ENCODE assay signal across 8 cellular contexts in genomic region chr3:42502429-42503250, GRCh38. TPM values are rescaled to one million over a fixed set of nuclear protein-coding genes. Genes with fewer than 3 reads are reported as not detected.
DNase-seq lines count a peak whose midpoint lies in the region; ATAC-seq, FAIRE-seq and TF ChIP-seq lines count a peak whose summit lies in the region.

VIPR1 (plus strand) TSS chr3:42502643; CDS start chr3:42502736, 93 bp downstream.

- 14 to 42% methylated on average over 14 to 45 of the region's 69 CpGs for WGBS in body of pancreas, 2 donors
- 11 to 25% (median 11%) methylated on average over 14 to 69 of the region's 69 CpGs for WGBS in spleen, 5 donors

- H3K27ac ChIP-seq in body of pancreas (no peak within 1 kb of the TSS), iPS-20b (ENCODE audit: low read length) (no peak within 1 kb of the TSS), spleen (peak within 1 kb of the TSS in 5 of 8 donors; percentile 17 to 72 (median 45))

- TF ChIP-seq POLR2A in GM12891 (IDR thresholded peaks at IDR 0.05; ENCODE audit: low read depth, low read length) = no peak
- TF ChIP-seq POLR2A in body of pancreas (IDR thresholded peaks at IDR 0.05) = peak in 2 of 3 donors; percentile 19 to 44
- peak in 1 of 3 donors; percentile 38 for TF ChIP-seq POLR2A in spleen (IDR thresholded peaks at IDR 0.05)

- H3K27me3 ChIP-seq in body of pancreas = peaks cover 0 to 4% of the 10 kb centered on the region in 2 donors
- peaks cover 61% of the 10 kb centered on the region for H3K27me3 ChIP-seq in iPS-20b (ENCODE audit: insufficient read depth, low read length)
- H3K27me3 ChIP-seq in spleen (replicated peaks in 1 of 7) = peaks cover 0 to 48% (median 13%) of the 10 kb centered on the region in 7 donors

- H3K9me3 ChIP-seq in body of pancreas = no peaks in the 10 kb centered on the region
- H3K9me3 ChIP-seq in iPS-20b (ENCODE audit: insufficient read depth, low read depth, low read length) = no peaks in the 10 kb centered on the region
- no peaks in the 10 kb centered on the region for H3K9me3 ChIP-seq in spleen

- H3K4me1 ChIP-seq in body of pancreas (peaks cover 27% of the 10 kb centered on the region), iPS-20b (ENCODE audit: insufficient read depth, low read length) (peaks cover 9% of the 10 kb centered on the region; the same call in 1 of the 2 replicates), spleen (peaks cover 10 to 52% (median 29%) of the 10 kb centered on the region in 6 donors)

- intact Hi-C loops in body of pancreas (cut with DNase I) (loop anchor here (5.0 kb wide), 1 partner anchor 35 kb away; no protein-coding TSS in a partner anchor), spleen (cut with DNase I; ENCODE audit: low total_unique reads) (loop anchor here (5.0 kb wide), 1 partner anchor 45 kb away; no protein-coding TSS in a partner anchor)

- H3K36me3 ChIP-seq in body of pancreas (replicated peaks in 1 of 2; ENCODE audit: insufficient read depth in 1 of 2, low read depth in 2 of 2) (no peaks in the 10 kb centered on the region), iPS-20b (ENCODE audit: insufficient read depth, low read depth, low read length) (no peaks in the 10 kb centered on the region), spleen (no peaks in the 10 kb centered on the region)

- TF ChIP-seq CTCF in body of pancreas (IDR thresholded peaks at IDR 0.05) (peak in 1 of 7 experiments; percentile 11), spleen (IDR thresholded peaks at IDR 0.05 in 8 of 11, conservative IDR thresholded peaks at IDR 0.05 in 3 of 11) (no peak)

- peak; percentile 93 for DNase-seq in GM12891 (ENCODE audit: insufficient read length, low spot score)
- peak; percentile 86 for DNase-seq in NCI-H146 (lab: John Stamatoyannopoulos, UW)
- peak; percentile 83 for DNase-seq in UCSD-AML1 (lab: John Stamatoyannopoulos, UW; ENCODE audit: unreplicated experiment)
- peak; percentile 91 to 93 (median 92) for DNase-seq in body of pancreas
- DNase-seq in spleen = peak; percentile 95
- no peak for DNase-seq in SHP77 treated with DMSO at 0.1 percent for 48 hours (lab: John Stamatoyannopoulos, UW)

- H3K4me3 ChIP-seq in body of pancreas (peak within 1 kb of the TSS in 1 of 2 donors; percentile 24), iPS-20b (ENCODE audit: low read length) (peak within 1 kb of the TSS; percentile 80), spleen (peak within 1 kb of the TSS; percentile 45 to 86 (median 56))

- FAIRE-seq in GM12891 (lab: Jason Lieb, UNC) = no peak

- peak within 1 kb of the TSS; percentile 56; the same call in 1 of the 2 replicates for H3K9ac ChIP-seq in iPS-20b (ENCODE audit: low read depth, low read length)

- ATAC-seq in HG02642 (IDR thresholded peaks at IDR 0.05; ENCODE audit: poor library complexity, unreplicated experiment) (peak; percentile 93), body of pancreas (peak; percentile 97)

TF ChIP-seq in GM12891, 5 proteins besides CTCF, POLR2A, EP300 and RAD21:
- TF ChIP-seq POU2F2 (IDR thresholded peaks at IDR 0.05; ENCODE audit: low read depth, low read length) (no peak), POLR2AphosphoS5 (IDR thresholded peaks at IDR 0.05; ENCODE audit: low read depth, low read length) (no peak), SPI1 (IDR thresholded peaks at IDR 0.05; ENCODE audit: low read depth, low read length) (no peak), TAF1 (IDR thresholded peaks at IDR 0.05; ENCODE audit: low read depth, low read length) (no peak), PAX5 (IDR thresholded peaks at IDR 0.05; ENCODE audit: insufficient read depth, low read length, severe bottlenecking) (no peak)

RNA-seq across cellular contexts. Expression of gene VIPR1, which starts in this region (rescaled TPM):
- polyA plus RNA-seq in GM12891 (2012; ENCODE audit: low read depth, missing spikeins) = not detected
- total RNA-seq in body of pancreas (10 to 100 TPM in 1 of 2 donors, under 1 TPM in 1; 0.99 to 10.6 TPM), spleen (10 to 100 TPM in 5 of 7 donors, 1 to 10 TPM in 2; 6.8 to 16.3 (median 11.9) TPM)
- 1 to 10 TPM; 2.0 to 6.1 (median 5.3) TPM for polyA plus RNA-seq in spleen

Comparison
In these comparisons a context has a peak if more than half of its experiments do, and no peak if none do; other contexts are left out.
1. H3K27ac ChIP-seq: peak in spleen (5 of 8); none in body of pancreas (0 of 4) and iPS-20b (single experiment).